Comparison of ENCODE assay signal across 24 cellular contexts in genomic region chr16:25575363-25575762, GRCh38.
DNase-seq lines count a peak whose midpoint lies in the region; ATAC-seq and FAIRE-seq lines count a peak whose summit lies in the region.
"Had no signal": no experiment of that assay in that cellular context is flagged by ENCODE, and none has a peak within 500 bp of the region (broad histone marks: within the 10 kb centered on the region; RNA-seq: fewer than 3 reads in every experiment).

No MANE protein-coding gene starts in this region.

- FAIRE-seq in small intestine (lab: Jason Lieb, UNC): no peak
- FAIRE-seq: GM12891 had no signal

- DNase-seq in activated T-cell treated with anti-CD3 and anti-CD28 coated beads, Interleukin-2, amount 50 U/mL, for 72 hours: no peak
- DNase-seq in activated T-cell treated with anti-CD3 and anti-CD28 coated beads, Interleukin-2, amount 50 U/mL, for 1 hour: no peak
- DNase-seq in ecto neural progenitor cell (ENCODE audit: low spot score) (peak; percentile 50), iPS-NIHi7 (ENCODE audit: extremely low spot score) (peak; percentile 19), trophoblast cell (no peak), small intestine (no peak)
- DNase-seq: 8988T; AML-193; C1 segment of cervical spinal cord; CD8-positive, alpha-beta T cell; DND-41; KBM-7; MM.1S; NCI-H1048; NCI-H1417 treated with DMSO at 0.1 percent for 48 hours; NCI-H187; NCI-H2107; NCI-H2227 treated with DMSO at 0.1 percent for 48 hours; NCI-H510A; Peyer's patch had no signal

- peak overlapping the region; percentile 46 for H3K27ac Mint-ChIP-seq in activated T-cell treated with anti-CD3 and anti-CD28 coated beads, Interleukin-2, amount 50 U/mL, for 72 hours
- H3K27ac Mint-ChIP-seq: CD8-positive, alpha-beta T cell had no signal

- H2AFZ ChIP-seq in trophoblast cell (ENCODE audit: insufficient read depth, low read length, poor library complexity): no peak overlapping the region

- H3K36me3 Mint-ChIP-seq in activated T-cell treated with anti-CD3 and anti-CD28 coated beads, Interleukin-2, amount 50 U/mL, for 72 hours (ENCODE audit: insufficient read depth in 2 of 2): no peaks in the 10 kb centered on the region
- H3K36me3 Mint-ChIP-seq: CD8-positive, alpha-beta T cell had no signal

- H3K4ac ChIP-seq in trophoblast cell (ENCODE audit: low read depth, low read length): no peak overlapping the region

- no CpG with 5 or more reads among the region's 5 CpGs for WGBS in trophoblast cell (ENCODE audit: extremely low coverage, insufficient coverage, insufficient read length)
- 46 to 55% (median 51%) methylated on average over 5 of the region's 5 CpGs for WGBS in small intestine, 3 donors

- H3K4me1 ChIP-seq in trophoblast cell (ENCODE audit: control insufficient read depth in 1 of 2, insufficient read depth in 2 of 2, low read length in 2 of 2) (peaks cover 17 to 28% of the 10 kb centered on the region in 2 experiments), small intestine (ENCODE audit: control insufficient read depth in 2 of 2, insufficient read depth in 1 of 2, low read depth in 1 of 2, low read length in 1 of 2) (no peaks in the 10 kb centered on the region)
- H3K4me1 ChIP-seq: HAP-1, Peyer's patch had no signal

- peaks cover 4% of the 10 kb centered on the region for H3K79me2 ChIP-seq in trophoblast cell (ENCODE audit: control insufficient read depth, insufficient read depth, low read length, poor library complexity)

- H3K14ac ChIP-seq in trophoblast cell (ENCODE audit: low read length): no peak overlapping the region

- H3K18ac ChIP-seq in trophoblast cell (ENCODE audit: low read length): no peak overlapping the region

- no peak overlapping the region for H3K23ac ChIP-seq in trophoblast cell (ENCODE audit: low read length)

- H3K27me3 ChIP-seq in trophoblast cell (ENCODE audit: insufficient read depth, low read length) (no peaks in the 10 kb centered on the region), small intestine (ENCODE audit: control insufficient read depth in 2 of 2, insufficient read depth in 2 of 2, low read length in 2 of 2) (no peaks in the 10 kb centered on the region)
- H3K27me3 ChIP-seq: Peyer's patch had no signal

- H4K91ac ChIP-seq in trophoblast cell (ENCODE audit: low read depth, low read length): peak overlapping the region; percentile 69

- H3K9me3 Mint-ChIP-seq in activated T-cell treated with anti-CD3 and anti-CD28 coated beads, Interleukin-2, amount 50 U/mL, for 72 hours: peaks cover 0 to 2% of the 10 kb centered on the region in 2 donors
- H3K9me3 Mint-ChIP-seq: CD8-positive, alpha-beta T cell had no signal

- H2BK5ac ChIP-seq in trophoblast cell (ENCODE audit: low read depth, low read length, poor library complexity): no peak overlapping the region

- H2BK12ac ChIP-seq in trophoblast cell (ENCODE audit: low read length): peak overlapping the region; percentile 72

- H3K9ac ChIP-seq in trophoblast cell (ENCODE audit: low read length): no peak overlapping the region

- no peak overlapping the region for H4K12ac ChIP-seq in trophoblast cell (ENCODE audit: low read depth, low read length)

- H2AK5ac ChIP-seq in trophoblast cell (ENCODE audit: low read length): no peak overlapping the region

- no peak overlapping the region for H4K8ac ChIP-seq in trophoblast cell (ENCODE audit: low read depth, low read length)

- peak overlapping the region; percentile 55 for H2BK120ac ChIP-seq in trophoblast cell (ENCODE audit: insufficient read depth, low read length, poor library complexity)

- ATAC-seq in activated T-cell treated with anti-CD3 and anti-CD28 coated beads, Interleukin-2, amount 50 U/mL, for 72 hours (replicated peaks in 1 of 2): no peak
- ATAC-seq in HG02870 (IDR thresholded peaks at IDR 0.05; ENCODE audit: unreplicated experiment) (no peak), GM21360 (IDR thresholded peaks at IDR 0.05; ENCODE audit: unreplicated experiment) (no peak)
- ATAC-seq: CD8-positive, alpha-beta T cell had no signal

- H3K4me3 Mint-ChIP-seq in activated T-cell treated with anti-CD3 and anti-CD28 coated beads, Interleukin-2, amount 50 U/mL, for 72 hours: no peak overlapping the region
- H3K4me3 Mint-ChIP-seq: CD8-positive, alpha-beta T cell had no signal

- H3K27me3 Mint-ChIP-seq in activated T-cell treated with anti-CD3 and anti-CD28 coated beads, Interleukin-2, amount 50 U/mL, for 72 hours (ENCODE audit: low read depth): no peaks in the 10 kb centered on the region

- peak overlapping the region; percentile 42 for H3K27ac ChIP-seq in trophoblast cell (ENCODE audit: low read depth, low read length)
- H3K27ac ChIP-seq in small intestine (ENCODE audit: low read depth in 1 of 2, low read length in 1 of 2): no peak overlapping the region
- H3K27ac ChIP-seq: Peyer's patch had no signal

- H3K9me3 ChIP-seq in trophoblast cell (ENCODE audit: insufficient read depth, low read depth, low read length) (peaks cover 4% of the 10 kb centered on the region), small intestine (ENCODE audit: control insufficient read depth, low read depth) (no peaks in the 10 kb centered on the region)
- H3K9me3 ChIP-seq: HAP-1, Peyer's patch had no signal

- H3K4me3 ChIP-seq in trophoblast cell (ENCODE audit: low read depth, low read length) (no peak overlapping the region), small intestine (ENCODE audit: low read depth in 1 of 2, low read length in 2 of 2) (no peak overlapping the region)
- H3K4me3 ChIP-seq: HAP-1, Peyer's patch had no signal

- peaks cover 24% of the 10 kb centered on the region for H3K79me1 ChIP-seq in trophoblast cell (ENCODE audit: low read length)

- H3K36me3 ChIP-seq in trophoblast cell (ENCODE audit: control insufficient read depth in 1 of 2, insufficient read depth in 2 of 2, low read length in 2 of 2) (no peaks in the 10 kb centered on the region), small intestine (ENCODE audit: control insufficient read depth in 2 of 2, insufficient read depth in 2 of 2, low read length in 2 of 2) (no peaks in the 10 kb centered on the region)
- H3K36me3 ChIP-seq: HAP-1, Peyer's patch had no signal

- no peak overlapping the region for H3K4me2 ChIP-seq in trophoblast cell (ENCODE audit: low read length)

- H3K4me1 Mint-ChIP-seq in activated T-cell treated with anti-CD3 and anti-CD28 coated beads, Interleukin-2, amount 50 U/mL, for 72 hours (ENCODE audit: low read depth): no peaks in the 10 kb centered on the region

Comparison
In these comparisons a context has a peak if more than half of its experiments do, and no peak if none do; other contexts are left out.
1. DNase-seq: peak in ecto neural progenitor cell (single experiment) and iPS-NIHi7 (single experiment); none in activated T-cell treated with anti-CD3 and anti-CD28 coated beads, Interleukin-2, amount 50 U/mL, for 72 hours (0 of 2), activated T-cell treated with anti-CD3 and anti-CD28 coated beads, Interleukin-2, amount 50 U/mL, for 1 hour (single experiment), trophoblast cell (0 of 2) and small intestine (single experiment).